14 cellular contexts compared by ENCODE assay signal in genomic region chr14:63982156-63982555, GRCh38.
DNase-seq lines count a peak whose midpoint lies in the region; ATAC-seq and TF ChIP-seq lines count a peak whose summit lies in the region.
"Had no signal": no experiment of that assay in that cellular context is flagged by ENCODE, and none has a peak within 500 bp of the region (broad histone marks: within the 10 kb centered on the region; RNA-seq: fewer than 3 reads in every experiment).

No MANE protein-coding gene starts in this region.

- no peak overlapping the region for H3K9ac ChIP-seq in OCI-LY3 (ENCODE audit: low read length)

- H2AFZ ChIP-seq in OCI-LY3 (ENCODE audit: low read depth, low read length) = no peak overlapping the region

- H3K9me3 ChIP-seq in OCI-LY3 (ENCODE audit: insufficient read depth, low read length) = no peaks in the 10 kb centered on the region
- H3K9me3 ChIP-seq: BE2C had no signal

- H3K4me1 ChIP-seq in OCI-LY3 (ENCODE audit: low read length) = peaks cover 10% of the 10 kb centered on the region
- H3K4me1 ChIP-seq: BE2C had no signal

- no peak for TF ChIP-seq CTCF in OCI-LY3 (IDR thresholded peaks at IDR 0.05; ENCODE audit: low read depth, low read length)

- H3K4me2 ChIP-seq in OCI-LY3 (ENCODE audit: low read length) = peak overlapping the region; percentile 0; the same call in 1 of the 2 replicates

- H3K27ac Mint-ChIP-seq in activated naive CD4-positive, alpha-beta T cell treated with anti-CD3 and anti-CD28 coated beads, Interleukin-2, amount 10 ng/mL, durations not matched to agents 7 days and 5 days = peak overlapping the region; percentile 30
- no peak overlapping the region for H3K27ac Mint-ChIP-seq in activated CD8-positive, alpha-beta memory T cell treated with anti-CD3 and anti-CD28 coated beads, Interleukin-2, amount 10 ng/mL, durations not matched to agents 7 days and 5 days
- H3K27ac Mint-ChIP-seq: CD8-positive, alpha-beta memory T cell; H9 had no signal

- no peaks in the 10 kb centered on the region for H3K9me3 Mint-ChIP-seq in activated naive CD4-positive, alpha-beta T cell treated with anti-CD3 and anti-CD28 coated beads, Interleukin-2, amount 10 ng/mL, durations not matched to agents 7 days and 5 days
- H3K9me3 Mint-ChIP-seq in activated CD8-positive, alpha-beta memory T cell treated with anti-CD3 and anti-CD28 coated beads, Interleukin-2, amount 10 ng/mL, durations not matched to agents 7 days and 5 days (ENCODE audit: low read depth) = no peaks in the 10 kb centered on the region
- H3K9me3 Mint-ChIP-seq: CD8-positive, alpha-beta memory T cell; H9 had no signal

- CTCF ChIA-PET in activated naive CD4-positive, alpha-beta T cell treated with anti-CD3 and anti-CD28 coated beads, Interleukin-2, amount 10 ng/mL, durations not matched to agents 7 days and 5 days (lab: Charles Lee) = no interaction called here
- CTCF ChIA-PET in activated CD8-positive, alpha-beta memory T cell treated with anti-CD3 and anti-CD28 coated beads, Interleukin-2, amount 10 ng/mL, durations not matched to agents 7 days and 5 days (lab: Charles Lee) = interaction anchor here (1.6 kb wide), 1 partner anchor 149 kb away, joined by 4 read pairs; no protein-coding TSS in a partner anchor

- no peaks in the 10 kb centered on the region for H3K36me3 ChIP-seq in OCI-LY3 (replicated peaks; ENCODE audit: low read depth, low read length)
- H3K36me3 ChIP-seq: BE2C had no signal

- H3K36me3 Mint-ChIP-seq in activated naive CD4-positive, alpha-beta T cell treated with anti-CD3 and anti-CD28 coated beads, Interleukin-2, amount 10 ng/mL, durations not matched to agents 7 days and 5 days = peaks cover 57% of the 10 kb centered on the region
- H3K36me3 Mint-ChIP-seq in activated CD8-positive, alpha-beta memory T cell treated with anti-CD3 and anti-CD28 coated beads, Interleukin-2, amount 10 ng/mL, durations not matched to agents 7 days and 5 days = peaks cover 51% of the 10 kb centered on the region

- no peak overlapping the region for H3K4me3 ChIP-seq in OCI-LY3 (ENCODE audit: low read length)

- no peak for DNase-seq in activated naive CD4-positive, alpha-beta T cell treated with anti-CD3 and anti-CD28 coated beads, Interleukin-2, amount 10 ng/mL, durations not matched to agents 7 days and 5 days
- no peak for DNase-seq in activated naive CD4-positive, alpha-beta T cell treated with anti-CD3 and anti-CD28 coated beads, Interleukin-2, amount 50 U/mL, for 16 hours
- DNase-seq in activated CD8-positive, alpha-beta memory T cell treated with anti-CD3 and anti-CD28 coated beads, Interleukin-2, amount 10 ng/mL, durations not matched to agents 7 days and 5 days = no peak
- no peak for DNase-seq in NCI-H2227 treated with DMSO at 0.1 percent for 48 hours (lab: John Stamatoyannopoulos, UW)
- DNase-seq: ACHN; BE2C; C1 segment of cervical spinal cord; CD4-positive, CD25-positive, alpha-beta regulatory T cell; CD8-positive, alpha-beta memory T cell; COR-L47; H9; IMR-90 had no signal

- no peaks in the 10 kb centered on the region for H3K27me3 Mint-ChIP-seq in activated naive CD4-positive, alpha-beta T cell treated with anti-CD3 and anti-CD28 coated beads, Interleukin-2, amount 10 ng/mL, durations not matched to agents 7 days and 5 days
- H3K27me3 Mint-ChIP-seq in activated CD8-positive, alpha-beta memory T cell treated with anti-CD3 and anti-CD28 coated beads, Interleukin-2, amount 10 ng/mL, durations not matched to agents 7 days and 5 days = no peaks in the 10 kb centered on the region
- H3K27me3 Mint-ChIP-seq: CD4-positive, CD25-positive, alpha-beta regulatory T cell; CD8-positive, alpha-beta memory T cell had no signal

- no peaks in the 10 kb centered on the region for H3K79me2 ChIP-seq in OCI-LY3 (ENCODE audit: low read length)

- no peaks in the 10 kb centered on the region for H4K20me1 ChIP-seq in OCI-LY3 (ENCODE audit: insufficient read depth, low read length)

- no peaks in the 10 kb centered on the region for H3K27me3 ChIP-seq in OCI-LY3 (ENCODE audit: low read depth, low read length)
- H3K27me3 ChIP-seq: BE2C had no signal

- H3K4me1 Mint-ChIP-seq in activated naive CD4-positive, alpha-beta T cell treated with anti-CD3 and anti-CD28 coated beads, Interleukin-2, amount 10 ng/mL, durations not matched to agents 7 days and 5 days = no peaks in the 10 kb centered on the region
- no peaks in the 10 kb centered on the region for H3K4me1 Mint-ChIP-seq in activated CD8-positive, alpha-beta memory T cell treated with anti-CD3 and anti-CD28 coated beads, Interleukin-2, amount 10 ng/mL, durations not matched to agents 7 days and 5 days
- H3K4me1 Mint-ChIP-seq: H9 had no signal

- H3K4me3 Mint-ChIP-seq in activated naive CD4-positive, alpha-beta T cell treated with anti-CD3 and anti-CD28 coated beads, Interleukin-2, amount 10 ng/mL, durations not matched to agents 7 days and 5 days = no peak overlapping the region
- no peak overlapping the region for H3K4me3 Mint-ChIP-seq in activated CD8-positive, alpha-beta memory T cell treated with anti-CD3 and anti-CD28 coated beads, Interleukin-2, amount 10 ng/mL, durations not matched to agents 7 days and 5 days
- H3K4me3 Mint-ChIP-seq: CD4-positive, CD25-positive, alpha-beta regulatory T cell; CD8-positive, alpha-beta memory T cell; H9 had no signal

- ATAC-seq in GM19025 (IDR thresholded peaks at IDR 0.05; ENCODE audit: low read depth, unreplicated experiment) = peak; percentile 33
- no peak for ATAC-seq in activated CD8-positive, alpha-beta memory T cell treated with anti-CD3 and anti-CD28 coated beads, Interleukin-2, amount 10 ng/mL, durations not matched to agents 7 days and 5 days

- no peak overlapping the region for H3K27ac ChIP-seq in OCI-LY3 (ENCODE audit: low read length)
